ENCODE assay signal across 1 cellular context in genomic region chr9:75417471-75417870, GRCh38.
TF ChIP-seq lines count a peak whose summit lies in the region.

No MANE protein-coding gene starts in this region.

TF ChIP-seq in H1, 55 proteins besides CTCF, POLR2A, EP300 and RAD21:
- TF ChIP-seq RNF2 (IDR thresholded peaks at IDR 0.05; ENCODE audit: borderline replicate concordance, low read depth, low read length, missing control alignments, poor library complexity, severe bottlenecking) (no peak), KDM4A (IDR thresholded peaks at IDR 0.05; ENCODE audit: low read depth, low read length, severe bottlenecking) (no peak), SUZ12 (IDR thresholded peaks at IDR 0.05; ENCODE audit: low read length) (no peak), JUND (IDR thresholded peaks at IDR 0.05; ENCODE audit: low read length) (no peak), CEBPB (IDR thresholded peaks at IDR 0.05; ENCODE audit: low read depth, low read length) (no peak), CTBP2 (IDR thresholded peaks at IDR 0.05; ENCODE audit: borderline replicate concordance, insufficient read depth, insufficient read length, low read length) (no peak)
